1 cellular context compared by ENCODE assay signal in the genomic region with DNA sequence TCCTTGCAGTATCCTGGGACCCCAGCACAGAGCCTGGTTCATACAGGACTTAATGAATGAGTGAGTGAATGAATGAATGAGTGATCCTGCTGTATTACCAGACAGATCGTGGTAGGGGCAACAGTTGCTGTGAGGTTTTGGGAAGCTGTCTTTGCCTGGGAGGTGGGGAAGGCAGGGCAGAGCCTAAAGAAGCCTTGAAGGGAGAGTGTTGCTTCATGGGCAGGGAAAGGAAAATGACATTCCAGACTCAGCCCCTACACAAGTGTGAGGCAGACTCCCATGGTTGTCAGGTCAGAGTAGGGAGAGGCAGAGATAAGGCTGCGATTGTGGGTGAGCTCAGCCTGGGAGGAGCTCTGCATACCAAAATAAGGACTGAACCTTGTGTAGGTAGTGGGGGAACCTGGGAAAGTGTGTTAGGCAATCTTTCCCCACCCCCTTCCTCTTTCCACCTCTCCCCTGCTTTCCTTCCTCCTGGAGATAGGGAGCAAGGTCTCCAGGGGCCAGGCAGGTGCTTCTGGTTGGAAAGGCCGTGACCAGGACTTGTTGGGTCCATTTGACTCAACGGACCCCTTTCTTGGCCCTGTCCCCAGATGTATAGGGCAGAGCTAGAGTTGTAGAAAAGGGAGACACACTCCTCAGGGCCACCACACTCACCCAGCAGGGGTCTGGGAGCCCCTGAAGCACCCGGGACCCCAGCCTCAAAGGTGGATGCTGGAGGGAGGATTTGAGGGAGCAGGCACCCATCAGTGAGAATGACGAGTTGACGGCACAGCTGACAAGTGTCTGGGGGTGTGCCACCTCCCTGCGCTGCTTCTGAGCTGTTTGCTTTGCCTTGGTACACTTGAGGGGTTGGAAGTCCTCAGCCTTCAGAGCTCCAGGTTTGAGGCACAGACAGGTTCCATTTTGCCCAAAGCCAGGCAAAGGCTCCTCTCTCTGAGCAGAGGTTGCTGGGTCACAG.
TF ChIP-seq lines count a peak whose summit lies in the region.

No MANE protein-coding gene starts in this region.

TF ChIP-seq in K562, 482 proteins besides CTCF, POLR2A, EP300 and RAD21 (continued from another document and continues in another):
- no peak; the same call in 1 of the 2 replicates for TF ChIP-seq CEBPG (CRISPR knock-in tag; IDR thresholded peaks at IDR 0.05)
- peak; percentile 47 to 76 for TF ChIP-seq CEBPG (tag; conservative IDR thresholded peaks at IDR 0.05 in 1 of 2, IDR thresholded peaks at IDR 0.05 in 1 of 2)
- TF ChIP-seq, protein P1, sequence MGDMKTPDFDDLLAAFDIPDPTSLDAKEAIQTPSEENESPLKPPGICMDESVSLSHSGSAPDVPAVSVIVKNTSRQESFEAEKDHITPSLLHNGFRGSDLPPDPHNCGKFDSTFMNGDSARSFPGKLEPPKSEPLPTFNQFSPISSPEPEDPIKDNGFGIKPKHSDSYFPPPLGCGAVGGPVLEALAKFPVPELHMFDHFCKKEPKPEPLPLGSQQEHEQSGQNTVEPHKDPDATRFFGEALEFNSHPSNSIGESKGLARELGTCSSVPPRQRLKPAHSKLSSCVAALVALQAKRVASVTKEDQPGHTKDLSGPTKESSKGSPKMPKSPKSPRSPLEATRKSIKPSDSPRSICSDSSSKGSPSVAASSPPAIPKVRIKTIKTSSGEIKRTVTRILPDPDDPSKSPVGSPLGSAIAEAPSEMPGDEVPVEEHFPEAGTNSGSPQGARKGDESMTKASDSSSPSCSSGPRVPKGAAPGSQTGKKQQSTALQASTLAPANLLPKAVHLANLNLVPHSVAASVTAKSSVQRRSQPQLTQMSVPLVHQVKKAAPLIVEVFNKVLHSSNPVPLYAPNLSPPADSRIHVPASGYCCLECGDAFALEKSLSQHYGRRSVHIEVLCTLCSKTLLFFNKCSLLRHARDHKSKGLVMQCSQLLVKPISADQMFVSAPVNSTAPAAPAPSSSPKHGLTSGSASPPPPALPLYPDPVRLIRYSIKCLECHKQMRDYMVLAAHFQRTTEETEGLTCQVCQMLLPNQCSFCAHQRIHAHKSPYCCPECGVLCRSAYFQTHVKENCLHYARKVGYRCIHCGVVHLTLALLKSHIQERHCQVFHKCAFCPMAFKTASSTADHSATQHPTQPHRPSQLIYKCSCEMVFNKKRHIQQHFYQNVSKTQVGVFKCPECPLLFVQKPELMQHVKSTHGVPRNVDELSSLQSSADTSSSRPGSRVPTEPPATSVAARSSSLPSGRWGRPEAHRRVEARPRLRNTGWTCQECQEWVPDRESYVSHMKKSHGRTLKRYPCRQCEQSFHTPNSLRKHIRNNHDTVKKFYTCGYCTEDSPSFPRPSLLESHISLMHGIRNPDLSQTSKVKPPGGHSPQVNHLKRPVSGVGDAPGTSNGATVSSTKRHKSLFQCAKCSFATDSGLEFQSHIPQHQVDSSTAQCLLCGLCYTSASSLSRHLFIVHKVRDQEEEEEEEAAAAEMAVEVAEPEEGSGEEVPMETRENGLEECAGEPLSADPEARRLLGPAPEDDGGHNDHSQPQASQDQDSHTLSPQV (IDR thresholded peaks at IDR 0.05) = no peak
- TF ChIP-seq, protein P2, sequence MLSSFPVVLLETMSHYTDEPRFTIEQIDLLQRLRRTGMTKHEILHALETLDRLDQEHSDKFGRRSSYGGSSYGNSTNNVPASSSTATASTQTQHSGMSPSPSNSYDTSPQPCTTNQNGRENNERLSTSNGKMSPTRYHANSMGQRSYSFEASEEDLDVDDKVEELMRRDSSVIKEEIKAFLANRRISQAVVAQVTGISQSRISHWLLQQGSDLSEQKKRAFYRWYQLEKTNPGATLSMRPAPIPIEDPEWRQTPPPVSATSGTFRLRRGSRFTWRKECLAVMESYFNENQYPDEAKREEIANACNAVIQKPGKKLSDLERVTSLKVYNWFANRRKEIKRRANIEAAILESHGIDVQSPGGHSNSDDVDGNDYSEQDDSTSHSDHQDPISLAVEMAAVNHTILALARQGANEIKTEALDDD (IDR thresholded peaks at IDR 0.05) = 0 out of 2 replicates have a peak, but pooled peaks have one; percentile 48
- no peak for TF ChIP-seq ZSCAN32 (CRISPR knock-in tag; IDR thresholded peaks at IDR 0.05)
- TF ChIP-seq SIN3B (IDR thresholded peaks at IDR 0.05; ENCODE audit: low read depth) = no peak
- TF ChIP-seq, protein P3, sequence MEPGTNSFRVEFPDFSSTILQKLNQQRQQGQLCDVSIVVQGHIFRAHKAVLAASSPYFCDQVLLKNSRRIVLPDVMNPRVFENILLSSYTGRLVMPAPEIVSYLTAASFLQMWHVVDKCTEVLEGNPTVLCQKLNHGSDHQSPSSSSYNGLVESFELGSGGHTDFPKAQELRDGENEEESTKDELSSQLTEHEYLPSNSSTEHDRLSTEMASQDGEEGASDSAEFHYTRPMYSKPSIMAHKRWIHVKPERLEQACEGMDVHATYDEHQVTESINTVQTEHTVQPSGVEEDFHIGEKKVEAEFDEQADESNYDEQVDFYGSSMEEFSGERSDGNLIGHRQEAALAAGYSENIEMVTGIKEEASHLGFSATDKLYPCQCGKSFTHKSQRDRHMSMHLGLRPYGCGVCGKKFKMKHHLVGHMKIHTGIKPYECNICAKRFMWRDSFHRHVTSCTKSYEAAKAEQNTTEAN (CRISPR knock-in tag; IDR thresholded peaks at IDR 0.05) = no peak
- 0 out of 2 replicates have a peak, but pooled peaks have one; percentile 31 for TF ChIP-seq NBN (IDR thresholded peaks at IDR 0.05; ENCODE audit: low read depth)
- TF ChIP-seq, protein P4, sequence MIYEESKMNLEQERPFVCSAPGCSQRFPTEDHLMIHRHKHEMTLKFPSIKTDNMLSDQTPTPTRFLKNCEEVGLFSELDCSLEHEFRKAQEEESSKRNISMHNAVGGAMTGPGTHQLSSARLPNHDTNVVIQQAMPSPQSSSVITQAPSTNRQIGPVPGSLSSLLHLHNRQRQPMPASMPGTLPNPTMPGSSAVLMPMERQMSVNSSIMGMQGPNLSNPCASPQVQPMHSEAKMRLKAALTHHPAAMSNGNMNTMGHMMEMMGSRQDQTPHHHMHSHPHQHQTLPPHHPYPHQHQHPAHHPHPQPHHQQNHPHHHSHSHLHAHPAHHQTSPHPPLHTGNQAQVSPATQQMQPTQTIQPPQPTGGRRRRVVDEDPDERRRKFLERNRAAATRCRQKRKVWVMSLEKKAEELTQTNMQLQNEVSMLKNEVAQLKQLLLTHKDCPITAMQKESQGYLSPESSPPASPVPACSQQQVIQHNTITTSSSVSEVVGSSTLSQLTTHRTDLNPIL (CRISPR knock-in tag; IDR thresholded peaks at IDR 0.05) = 0 out of 2 replicates have a peak, but pooled peaks have one; percentile 21
- no peak for TF ChIP-seq ZNF75A (CRISPR knock-in tag; IDR thresholded peaks at IDR 0.05)
- TF ChIP-seq, protein P5, sequence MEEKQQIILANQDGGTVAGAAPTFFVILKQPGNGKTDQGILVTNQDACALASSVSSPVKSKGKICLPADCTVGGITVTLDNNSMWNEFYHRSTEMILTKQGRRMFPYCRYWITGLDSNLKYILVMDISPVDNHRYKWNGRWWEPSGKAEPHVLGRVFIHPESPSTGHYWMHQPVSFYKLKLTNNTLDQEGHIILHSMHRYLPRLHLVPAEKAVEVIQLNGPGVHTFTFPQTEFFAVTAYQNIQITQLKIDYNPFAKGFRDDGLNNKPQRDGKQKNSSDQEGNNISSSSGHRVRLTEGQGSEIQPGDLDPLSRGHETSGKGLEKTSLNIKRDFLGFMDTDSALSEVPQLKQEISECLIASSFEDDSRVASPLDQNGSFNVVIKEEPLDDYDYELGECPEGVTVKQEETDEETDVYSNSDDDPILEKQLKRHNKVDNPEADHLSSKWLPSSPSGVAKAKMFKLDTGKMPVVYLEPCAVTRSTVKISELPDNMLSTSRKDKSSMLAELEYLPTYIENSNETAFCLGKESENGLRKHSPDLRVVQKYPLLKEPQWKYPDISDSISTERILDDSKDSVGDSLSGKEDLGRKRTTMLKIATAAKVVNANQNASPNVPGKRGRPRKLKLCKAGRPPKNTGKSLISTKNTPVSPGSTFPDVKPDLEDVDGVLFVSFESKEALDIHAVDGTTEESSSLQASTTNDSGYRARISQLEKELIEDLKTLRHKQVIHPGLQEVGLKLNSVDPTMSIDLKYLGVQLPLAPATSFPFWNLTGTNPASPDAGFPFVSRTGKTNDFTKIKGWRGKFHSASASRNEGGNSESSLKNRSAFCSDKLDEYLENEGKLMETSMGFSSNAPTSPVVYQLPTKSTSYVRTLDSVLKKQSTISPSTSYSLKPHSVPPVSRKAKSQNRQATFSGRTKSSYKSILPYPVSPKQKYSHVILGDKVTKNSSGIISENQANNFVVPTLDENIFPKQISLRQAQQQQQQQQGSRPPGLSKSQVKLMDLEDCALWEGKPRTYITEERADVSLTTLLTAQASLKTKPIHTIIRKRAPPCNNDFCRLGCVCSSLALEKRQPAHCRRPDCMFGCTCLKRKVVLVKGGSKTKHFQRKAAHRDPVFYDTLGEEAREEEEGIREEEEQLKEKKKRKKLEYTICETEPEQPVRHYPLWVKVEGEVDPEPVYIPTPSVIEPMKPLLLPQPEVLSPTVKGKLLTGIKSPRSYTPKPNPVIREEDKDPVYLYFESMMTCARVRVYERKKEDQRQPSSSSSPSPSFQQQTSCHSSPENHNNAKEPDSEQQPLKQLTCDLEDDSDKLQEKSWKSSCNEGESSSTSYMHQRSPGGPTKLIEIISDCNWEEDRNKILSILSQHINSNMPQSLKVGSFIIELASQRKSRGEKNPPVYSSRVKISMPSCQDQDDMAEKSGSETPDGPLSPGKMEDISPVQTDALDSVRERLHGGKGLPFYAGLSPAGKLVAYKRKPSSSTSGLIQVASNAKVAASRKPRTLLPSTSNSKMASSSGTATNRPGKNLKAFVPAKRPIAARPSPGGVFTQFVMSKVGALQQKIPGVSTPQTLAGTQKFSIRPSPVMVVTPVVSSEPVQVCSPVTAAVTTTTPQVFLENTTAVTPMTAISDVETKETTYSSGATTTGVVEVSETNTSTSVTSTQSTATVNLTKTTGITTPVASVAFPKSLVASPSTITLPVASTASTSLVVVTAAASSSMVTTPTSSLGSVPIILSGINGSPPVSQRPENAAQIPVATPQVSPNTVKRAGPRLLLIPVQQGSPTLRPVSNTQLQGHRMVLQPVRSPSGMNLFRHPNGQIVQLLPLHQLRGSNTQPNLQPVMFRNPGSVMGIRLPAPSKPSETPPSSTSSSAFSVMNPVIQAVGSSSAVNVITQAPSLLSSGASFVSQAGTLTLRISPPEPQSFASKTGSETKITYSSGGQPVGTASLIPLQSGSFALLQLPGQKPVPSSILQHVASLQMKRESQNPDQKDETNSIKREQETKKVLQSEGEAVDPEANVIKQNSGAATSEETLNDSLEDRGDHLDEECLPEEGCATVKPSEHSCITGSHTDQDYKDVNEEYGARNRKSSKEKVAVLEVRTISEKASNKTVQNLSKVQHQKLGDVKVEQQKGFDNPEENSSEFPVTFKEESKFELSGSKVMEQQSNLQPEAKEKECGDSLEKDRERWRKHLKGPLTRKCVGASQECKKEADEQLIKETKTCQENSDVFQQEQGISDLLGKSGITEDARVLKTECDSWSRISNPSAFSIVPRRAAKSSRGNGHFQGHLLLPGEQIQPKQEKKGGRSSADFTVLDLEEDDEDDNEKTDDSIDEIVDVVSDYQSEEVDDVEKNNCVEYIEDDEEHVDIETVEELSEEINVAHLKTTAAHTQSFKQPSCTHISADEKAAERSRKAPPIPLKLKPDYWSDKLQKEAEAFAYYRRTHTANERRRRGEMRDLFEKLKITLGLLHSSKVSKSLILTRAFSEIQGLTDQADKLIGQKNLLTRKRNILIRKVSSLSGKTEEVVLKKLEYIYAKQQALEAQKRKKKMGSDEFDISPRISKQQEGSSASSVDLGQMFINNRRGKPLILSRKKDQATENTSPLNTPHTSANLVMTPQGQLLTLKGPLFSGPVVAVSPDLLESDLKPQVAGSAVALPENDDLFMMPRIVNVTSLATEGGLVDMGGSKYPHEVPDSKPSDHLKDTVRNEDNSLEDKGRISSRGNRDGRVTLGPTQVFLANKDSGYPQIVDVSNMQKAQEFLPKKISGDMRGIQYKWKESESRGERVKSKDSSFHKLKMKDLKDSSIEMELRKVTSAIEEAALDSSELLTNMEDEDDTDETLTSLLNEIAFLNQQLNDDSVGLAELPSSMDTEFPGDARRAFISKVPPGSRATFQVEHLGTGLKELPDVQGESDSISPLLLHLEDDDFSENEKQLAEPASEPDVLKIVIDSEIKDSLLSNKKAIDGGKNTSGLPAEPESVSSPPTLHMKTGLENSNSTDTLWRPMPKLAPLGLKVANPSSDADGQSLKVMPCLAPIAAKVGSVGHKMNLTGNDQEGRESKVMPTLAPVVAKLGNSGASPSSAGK (IDR thresholded peaks at IDR 0.05) = no peak
- peak; percentile 19; the same call in 1 of the 2 replicates for TF ChIP-seq MTA3 (IDR thresholded peaks at IDR 0.05; ENCODE audit: borderline replicate concordance)
- TF ChIP-seq, protein P6, sequence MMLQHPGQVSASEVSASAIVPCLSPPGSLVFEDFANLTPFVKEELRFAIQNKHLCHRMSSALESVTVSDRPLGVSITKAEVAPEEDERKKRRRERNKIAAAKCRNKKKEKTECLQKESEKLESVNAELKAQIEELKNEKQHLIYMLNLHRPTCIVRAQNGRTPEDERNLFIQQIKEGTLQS (IDR thresholded peaks at IDR 0.05) = peak; percentile 67; the same call in 1 of the 2 replicates
- TF ChIP-seq, protein P6 (CRISPR knock-in tag; conservative IDR thresholded peaks at IDR 0.05) = no peak
- TF ChIP-seq NCOA4 (IDR thresholded peaks at IDR 0.05; ENCODE audit: partially characterized antibody) = no peak
- TF ChIP-seq, protein P7, sequence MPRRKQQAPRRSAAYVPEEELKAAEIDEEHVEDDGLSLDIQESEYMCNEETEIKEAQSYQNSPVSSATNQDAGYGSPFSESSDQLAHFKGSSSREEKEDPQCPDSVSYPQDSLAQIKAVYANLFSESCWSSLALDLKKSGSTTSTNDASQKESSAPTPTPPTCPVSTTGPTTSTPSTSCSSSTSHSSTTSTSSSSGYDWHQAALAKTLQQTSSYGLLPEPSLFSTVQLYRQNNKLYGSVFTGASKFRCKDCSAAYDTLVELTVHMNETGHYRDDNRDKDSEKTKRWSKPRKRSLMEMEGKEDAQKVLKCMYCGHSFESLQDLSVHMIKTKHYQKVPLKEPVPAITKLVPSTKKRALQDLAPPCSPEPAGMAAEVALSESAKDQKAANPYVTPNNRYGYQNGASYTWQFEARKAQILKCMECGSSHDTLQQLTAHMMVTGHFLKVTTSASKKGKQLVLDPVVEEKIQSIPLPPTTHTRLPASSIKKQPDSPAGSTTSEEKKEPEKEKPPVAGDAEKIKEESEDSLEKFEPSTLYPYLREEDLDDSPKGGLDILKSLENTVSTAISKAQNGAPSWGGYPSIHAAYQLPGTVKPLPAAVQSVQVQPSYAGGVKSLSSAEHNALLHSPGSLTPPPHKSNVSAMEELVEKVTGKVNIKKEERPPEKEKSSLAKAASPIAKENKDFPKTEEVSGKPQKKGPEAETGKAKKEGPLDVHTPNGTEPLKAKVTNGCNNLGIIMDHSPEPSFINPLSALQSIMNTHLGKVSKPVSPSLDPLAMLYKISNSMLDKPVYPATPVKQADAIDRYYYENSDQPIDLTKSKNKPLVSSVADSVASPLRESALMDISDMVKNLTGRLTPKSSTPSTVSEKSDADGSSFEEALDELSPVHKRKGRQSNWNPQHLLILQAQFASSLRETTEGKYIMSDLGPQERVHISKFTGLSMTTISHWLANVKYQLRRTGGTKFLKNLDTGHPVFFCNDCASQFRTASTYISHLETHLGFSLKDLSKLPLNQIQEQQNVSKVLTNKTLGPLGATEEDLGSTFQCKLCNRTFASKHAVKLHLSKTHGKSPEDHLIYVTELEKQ (CRISPR knock-in tag; IDR thresholded peaks at IDR 0.05) = no peak
- no peak for TF ChIP-seq NR2C2 (CRISPR knock-in tag; IDR thresholded peaks at IDR 0.05)
- TF ChIP-seq NR2C2 (tag; IDR thresholded peaks at IDR 0.05) = peak; percentile 17; the same call in 1 of the 2 replicates
- TF ChIP-seq NRF1 (conservative IDR thresholded peaks at IDR 0.05 in 1 of 2, IDR thresholded peaks at IDR 0.05 in 1 of 2) = 0 out of 4 replicates have a peak, but pooled peaks of 1 of the 2 experiments have one; percentile 9
- 0 out of 4 replicates have a peak, but pooled peaks of 1 of the 2 experiments have one; percentile 14 for TF ChIP-seq HDAC1 (IDR thresholded peaks at IDR 0.05)
- peak; percentile 16; the same call in 1 of the 2 replicates for TF ChIP-seq PHF8 (IDR thresholded peaks at IDR 0.05; ENCODE audit: borderline replicate concordance, low read length)
- peak; percentile 39; the same call in 1 of the 2 replicates for TF ChIP-seq CTBP1 (IDR thresholded peaks at IDR 0.05; ENCODE audit: borderline replicate concordance)
